Comparison of ENCODE assay signal across 8 cellular contexts in the genomic region with DNA sequence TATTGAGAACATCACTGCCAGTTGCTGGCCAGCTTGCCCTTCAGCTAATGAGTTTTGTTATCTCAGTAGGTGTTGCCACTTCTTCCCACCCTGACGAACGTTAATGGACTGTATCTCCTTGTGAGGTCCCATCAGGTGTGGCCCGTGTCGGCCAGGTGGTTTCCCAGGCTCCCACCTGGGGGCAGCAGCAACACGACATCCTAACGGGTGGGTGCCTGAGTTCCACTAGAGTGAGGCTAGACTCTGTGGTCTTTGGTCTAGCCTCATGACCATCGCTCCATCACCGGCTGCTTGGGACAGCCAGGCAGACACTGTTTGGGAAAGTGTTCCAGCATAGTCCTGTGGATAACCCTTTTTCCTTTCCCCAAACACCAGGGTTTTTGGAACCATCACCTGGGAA. TPM values are rescaled to one million over a fixed set of nuclear protein-coding genes. Genes with fewer than 3 reads are reported as not detected.
A peak's percentile ranks its signal among the peaks of the same experiment; 100 is the strongest.
DNase-seq lines count a peak whose midpoint lies in the region; ATAC-seq and TF ChIP-seq lines count a peak whose summit lies in the region.

No MANE protein-coding gene starts in this region.

- no peak for TF ChIP-seq POLR2A in erythroblast (IDR thresholded peaks at IDR 0.05; ENCODE audit: low read length)

- POLR2A ChIA-PET in CD4-positive, alpha-beta T cell (lab: Charles Lee) = interaction anchor here (1.6 to 2.3 kb wide), 3 partner anchors 17 to 28 kb away, joined by 5 to 12 read pairs (median 12); no protein-coding TSS in a partner anchor
- POLR2A ChIA-PET in naive thymus-derived CD8-positive, alpha-beta T cell (lab: Charles Lee) = interaction anchor here (0.6 to 14.8 kb wide), 9 partner anchors 8 to 50 kb away, joined by 3 to 245 read pairs (median 8); a partner anchor contains a TSS

- CTCF ChIA-PET in CD4-positive, alpha-beta T cell (lab: Charles Lee) = no interaction called here

- H3K4me1 Mint-ChIP-seq in CD4-positive, alpha-beta T cell (ENCODE audit: low read depth) = peaks cover 54% of the 10 kb centered on the region
- peaks cover 44% of the 10 kb centered on the region for H3K4me1 Mint-ChIP-seq in activated T-helper 2 cell treated with anti-CD3 and anti-CD28 coated beads, Interferon-gamma antibody, Interleukin-2, Interleukin-4, amounts not matched to agents 10 μg/mL and 5 μg/mL and 100 μg/mL, durations not matched to agents 14 hours and 24 hours and 36 hours (ENCODE audit: low read depth)
- H3K4me1 Mint-ChIP-seq in naive thymus-derived CD8-positive, alpha-beta T cell = peaks cover 24 to 67% (median 65%) of the 10 kb centered on the region in 4 donors

- no peak overlapping the region for H3K27ac ChIP-seq in CD4-positive, alpha-beta T cell (ENCODE audit: low read depth, low read length)

- H3K9me3 Mint-ChIP-seq in CD4-positive, alpha-beta T cell = no peaks in the 10 kb centered on the region
- no peaks in the 10 kb centered on the region for H3K9me3 Mint-ChIP-seq in activated T-helper 2 cell treated with anti-CD3 and anti-CD28 coated beads, Interferon-gamma antibody, Interleukin-2, Interleukin-4, amounts not matched to agents 10 μg/mL and 5 μg/mL and 100 μg/mL, durations not matched to agents 14 hours and 24 hours and 36 hours
- H3K9me3 Mint-ChIP-seq in naive thymus-derived CD8-positive, alpha-beta T cell = no peaks in the 10 kb centered on the region

- H3K27ac Mint-ChIP-seq in CD4-positive, alpha-beta T cell = peak overlapping the region; percentile 86
- peak overlapping the region; percentile 89 for H3K27ac Mint-ChIP-seq in activated T-helper 2 cell treated with anti-CD3 and anti-CD28 coated beads, Interferon-gamma antibody, Interleukin-2, Interleukin-4, amounts not matched to agents 10 μg/mL and 5 μg/mL and 100 μg/mL, durations not matched to agents 14 hours and 24 hours and 36 hours
- H3K27ac Mint-ChIP-seq in naive thymus-derived CD8-positive, alpha-beta T cell = peak overlapping the region in 9 of 10 donors; percentile 28 to 96 (median 88)

- no peak for DNase-seq in CD4-positive, alpha-beta T cell
- peak; percentile 69 for DNase-seq in GM20000 (ENCODE audit: low spot score)
- DNase-seq in activated T-helper 2 cell treated with anti-CD3 and anti-CD28 coated beads, Interferon-gamma antibody, Interleukin-2, Interleukin-4, amounts not matched to agents 10 μg/mL and 5 μg/mL and 100 μg/mL, durations not matched to agents 14 hours and 24 hours and 36 hours (ENCODE audit: low spot score) = no peak
- no peak for DNase-seq in naive thymus-derived CD8-positive, alpha-beta T cell
- no peak for DNase-seq in erythroblast (lab: John Stamatoyannopoulos, UW)
- no peak for DNase-seq in globus pallidus (ENCODE audit: low spot score)
- no peak for DNase-seq in SHP77 treated with DMSO at 0.1 percent for 48 hours (lab: John Stamatoyannopoulos, UW)

- H3K4me3 Mint-ChIP-seq in CD4-positive, alpha-beta T cell = peak overlapping the region; percentile 85
- peak overlapping the region; percentile 77 for H3K4me3 Mint-ChIP-seq in activated T-helper 2 cell treated with anti-CD3 and anti-CD28 coated beads, Interferon-gamma antibody, Interleukin-2, Interleukin-4, amounts not matched to agents 10 μg/mL and 5 μg/mL and 100 μg/mL, durations not matched to agents 14 hours and 24 hours and 36 hours (ENCODE audit: low read depth)
- peak overlapping the region; percentile 74 to 92 (median 82) for H3K4me3 Mint-ChIP-seq in naive thymus-derived CD8-positive, alpha-beta T cell

- H3K9me3 ChIP-seq in CD4-positive, alpha-beta T cell (ENCODE audit: control insufficient read depth, low read length) = no peaks in the 10 kb centered on the region

- no peak for ATAC-seq in CD4-positive, alpha-beta T cell (ENCODE audit: poor library complexity)
- no peak for ATAC-seq in naive thymus-derived CD8-positive, alpha-beta T cell
- ATAC-seq in HG03039 (IDR thresholded peaks at IDR 0.05; ENCODE audit: unreplicated experiment) = no peak

- no peaks in the 10 kb centered on the region for H3K36me3 Mint-ChIP-seq in CD4-positive, alpha-beta T cell (ENCODE audit: low read depth)
- peaks cover 2% of the 10 kb centered on the region for H3K36me3 Mint-ChIP-seq in activated T-helper 2 cell treated with anti-CD3 and anti-CD28 coated beads, Interferon-gamma antibody, Interleukin-2, Interleukin-4, amounts not matched to agents 10 μg/mL and 5 μg/mL and 100 μg/mL, durations not matched to agents 14 hours and 24 hours and 36 hours (ENCODE audit: low read depth)
- no peaks in the 10 kb centered on the region for H3K36me3 Mint-ChIP-seq in naive thymus-derived CD8-positive, alpha-beta T cell

- intact Hi-C loops in CD4-positive, alpha-beta T cell (cut with DNase I, micrococcal nuclease) = loop anchor here in 1 of 2 experiments (5.0 kb wide), 1 partner anchor 34 kb away; no protein-coding TSS in a partner anchor
- intact Hi-C loops in activated T-helper 2 cell treated with anti-CD3 and anti-CD28 coated beads, Interferon-gamma antibody, Interleukin-2, Interleukin-4, amounts not matched to agents 10 μg/mL and 5 μg/mL and 100 μg/mL, durations not matched to agents 14 hours and 24 hours and 36 hours (cut with micrococcal nuclease) = loop anchor here (2.0 kb wide), 1 partner anchor 27 kb away; no protein-coding TSS in a partner anchor

- no peaks in the 10 kb centered on the region for H3K27me3 ChIP-seq in CD4-positive, alpha-beta T cell (ENCODE audit: control insufficient read depth, insufficient read depth, low read length)

- TF ChIP-seq CTCF in CD4-positive, alpha-beta T cell (IDR thresholded peaks at IDR 0.05) = no peak
- peak; percentile 29 for TF ChIP-seq CTCF in GM20000 (IDR thresholded peaks at IDR 0.05; ENCODE audit: extremely low read depth, missing control alignments)

- H3K27me3 Mint-ChIP-seq in CD4-positive, alpha-beta T cell = no peaks in the 10 kb centered on the region
- H3K27me3 Mint-ChIP-seq in activated T-helper 2 cell treated with anti-CD3 and anti-CD28 coated beads, Interferon-gamma antibody, Interleukin-2, Interleukin-4, amounts not matched to agents 10 μg/mL and 5 μg/mL and 100 μg/mL, durations not matched to agents 14 hours and 24 hours and 36 hours (ENCODE audit: low read depth) = peaks cover 2% of the 10 kb centered on the region
- H3K27me3 Mint-ChIP-seq in naive thymus-derived CD8-positive, alpha-beta T cell = no peaks in the 10 kb centered on the region

RNA-seq across cellular contexts. Expression of a gene that starts 45.6 kb away (rescaled TPM):
- 10 to 100 TPM; 22.5 to 28.2 TPM for total RNA-seq in CD4-positive, alpha-beta T cell
- total RNA-seq in activated T-helper 2 cell treated with anti-CD3 and anti-CD28 coated beads, Interferon-gamma antibody, Interleukin-2, Interleukin-4, amounts not matched to agents 10 μg/mL and 5 μg/mL and 100 μg/mL, durations not matched to agents 14 hours and 24 hours and 36 hours = 34.1 and 38.6 TPM in 2 replicates
- total RNA-seq in naive thymus-derived CD8-positive, alpha-beta T cell = 10 to 100 TPM; 29.9 to 35.0 TPM
- 10 to 100 TPM; 38.7 to 41.4 (median 40.6) TPM for polyA plus RNA-seq in naive thymus-derived CD8-positive, alpha-beta T cell

RNA-seq across cellular contexts. Expression of a gene that starts 50.7 kb away (rescaled TPM):
- total RNA-seq in CD4-positive, alpha-beta T cell = 10 to 100 TPM; 42.5 to 43.4 TPM
- total RNA-seq in activated T-helper 2 cell treated with anti-CD3 and anti-CD28 coated beads, Interferon-gamma antibody, Interleukin-2, Interleukin-4, amounts not matched to agents 10 μg/mL and 5 μg/mL and 100 μg/mL, durations not matched to agents 14 hours and 24 hours and 36 hours = 75.4 and 84.4 TPM in 2 replicates
- total RNA-seq in naive thymus-derived CD8-positive, alpha-beta T cell = 10 to 100 TPM; 69.1 to 69.5 TPM
- polyA plus RNA-seq in naive thymus-derived CD8-positive, alpha-beta T cell = 10 to 100 TPM; 18.2 to 38.6 (median 20.5) TPM
